In genomic region chr2:99881901-99882591, GRCh38 we compare ENCODE assay signal across 10 cellular contexts.
DNase-seq lines count a peak whose midpoint lies in the region; ATAC-seq and TF ChIP-seq lines count a peak whose summit lies in the region.
"Had no signal": no experiment of that assay in that cellular context is flagged by ENCODE, and none has a peak within 500 bp of the region (broad histone marks: within the 10 kb centered on the region; RNA-seq: fewer than 3 reads in every experiment).

No MANE protein-coding gene starts in this region.

- H3K9me3 ChIP-seq in SJCRH30 (replicated peaks): no peaks in the 10 kb centered on the region

- no peak overlapping the region for H3K4me3 ChIP-seq in AG09309 (ENCODE audit: control insufficient read depth, low read depth, low read length)
- H3K4me3 ChIP-seq in astrocyte of the spinal cord (ENCODE audit: low read depth, low read length): no peak overlapping the region
- no peak overlapping the region for H3K4me3 ChIP-seq in SJCRH30
- no peak overlapping the region for H3K4me3 ChIP-seq in coronary artery

- H3K27me3 ChIP-seq in SJCRH30: peaks cover 12% of the 10 kb centered on the region; the same call in 1 of the 2 replicates

- H3K36me3 ChIP-seq in SJCRH30: no peaks in the 10 kb centered on the region

- no peak for ATAC-seq in GM21786 (IDR thresholded peaks at IDR 0.05; ENCODE audit: unreplicated experiment)
- ATAC-seq: Panc1 had no signal

- in situ Hi-C loops in astrocyte of the spinal cord (cut with HindIII; ENCODE audit: low sequenced_read_pairs): no loop called here
- in situ Hi-C loops in KBM-7 (cut with MboI; ENCODE audit: low pct_unique_long_range_greater_than_20kb, low sequenced_read_pairs): no loop called here

- no peaks in the 10 kb centered on the region for H3K4me1 ChIP-seq in SJCRH30

- DNase-seq in AG09309 (ENCODE audit: low read depth) (peak; percentile 78), LHCN-M2 (ENCODE audit: low read depth) (peak; percentile 33), astrocyte of the spinal cord (ENCODE audit: low read depth, low spot score) (peak; percentile 88), lung microvascular endothelial cell (ENCODE audit: low read depth in 2 of 2) (peak; percentile 79 to 86), SJCRH30 (no peak), coronary artery (ENCODE audit: low spot score) (no peak), KBM-7 (no peak)
- DNase-seq: midbrain had no signal

- H3K27ac ChIP-seq in SJCRH30 (no peak overlapping the region), coronary artery (no peak overlapping the region)

- no peak for TF ChIP-seq CTCF in AG09309 (IDR thresholded peaks at IDR 0.05; ENCODE audit: control insufficient read depth, insufficient read depth, low read depth, low read length, missing control alignments)
- TF ChIP-seq CTCF in astrocyte of the spinal cord (IDR thresholded peaks at IDR 0.05; ENCODE audit: low read depth, low read length): no peak
- TF ChIP-seq CTCF in coronary artery (IDR thresholded peaks at IDR 0.05): no peak

Comparison
In these comparisons a context has a peak if more than half of its experiments do, and no peak if none do; other contexts are left out.
1. DNase-seq: peak in AG09309 (single experiment), LHCN-M2 (single experiment), astrocyte of the spinal cord (single experiment) and lung microvascular endothelial cell (2 of 2); none in SJCRH30 (0 of 2), coronary artery (single experiment) and KBM-7 (single experiment).